8 cellular contexts compared by ENCODE assay signal in the genomic region with DNA sequence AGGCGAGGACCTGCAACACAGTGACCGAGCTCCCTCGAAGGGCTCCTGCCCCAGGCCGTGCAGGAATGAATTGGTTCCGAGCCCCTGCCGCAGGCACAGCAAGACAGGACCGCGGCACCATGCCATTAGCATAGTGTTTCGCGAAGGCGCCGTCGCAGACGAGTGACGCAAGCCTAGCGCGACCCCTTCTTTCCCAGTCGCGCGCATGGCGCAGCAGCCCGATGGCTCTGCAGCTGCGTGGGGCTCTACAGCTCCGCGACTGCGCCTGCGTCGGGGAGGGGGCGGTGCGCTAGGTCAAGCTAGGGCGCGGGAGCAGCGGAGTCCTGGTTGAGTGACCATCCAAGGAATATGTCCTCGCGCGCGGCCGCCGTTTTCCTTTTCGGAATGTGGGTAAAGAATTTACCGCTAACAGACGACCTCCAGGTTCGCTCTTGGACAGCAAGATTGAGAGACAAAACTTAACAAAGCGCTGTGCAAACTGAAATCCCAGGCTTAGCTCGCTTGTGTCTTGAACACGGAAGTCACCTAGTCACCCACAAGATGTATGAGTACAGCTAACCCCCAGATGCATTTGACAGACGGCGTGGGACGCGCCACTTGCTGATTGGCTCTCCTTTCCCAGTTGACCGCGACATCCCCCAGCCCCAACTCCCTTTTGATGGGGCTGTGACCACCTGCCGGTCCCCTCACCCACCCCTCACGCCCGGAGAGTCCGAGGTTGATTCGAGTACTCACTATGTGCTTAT. TPM values are rescaled to one million over a fixed set of nuclear protein-coding genes. Genes with fewer than 3 reads are reported as not detected.
DNase-seq lines count a peak whose midpoint lies in the region; ATAC-seq and TF ChIP-seq lines count a peak whose summit lies in the region.

Gene TRMT61B, minus strand, starts transcription at position 164 of the 746 bp plus-strand sequence. Its CDS starts 32 bp downstream, at position 132.

- 0% methylated on average over 55 to 57 of the region's 57 CpGs for WGBS in aorta, 2 donors

- peak within 1 kb of the TSS; percentile 84 for H3K9ac ChIP-seq in rectal smooth muscle tissue (ENCODE audit: low read length)

- no peaks in the 10 kb centered on the region for H3K9me3 ChIP-seq in aorta (ENCODE audit: control insufficient read depth, low read length)

- DNase-seq in NCI-H2081 treated with DMSO at 0.1 percent for 48 hours (lab: John Stamatoyannopoulos, UW) (peak; percentile 79), T1000 (lab: John Stamatoyannopoulos, UW) (peak; percentile 89), astrocyte of the cerebellum (ENCODE audit: low read depth) (peak; percentile 84), hepatic stellate cell (ENCODE audit: low spot score) (peak; percentile 96), aorta (peak; percentile 98 to 99)

- H3K4me3 ChIP-seq in astrocyte of the cerebellum (ENCODE audit: low read depth, low read length) (peak within 1 kb of the TSS; percentile 71), rectal smooth muscle tissue (ENCODE audit: low read length) (peak within 1 kb of the TSS; percentile 84), aorta (ENCODE audit: low read length in 2 of 2) (peak within 1 kb of the TSS; percentile 56 to 96)

- no peak for TF ChIP-seq CTCF in astrocyte of the cerebellum (IDR thresholded peaks at IDR 0.05; ENCODE audit: low read depth, low read length, missing control alignments)

- H3K27me3 ChIP-seq in rectal smooth muscle tissue (ENCODE audit: control insufficient read depth, insufficient read depth, low read length): no peaks in the 10 kb centered on the region
- no peaks in the 10 kb centered on the region for H3K27me3 ChIP-seq in aorta (ENCODE audit: control insufficient read depth in 1 of 2, insufficient read depth in 2 of 2, low read length in 1 of 2)

- H3K27ac ChIP-seq in rectal smooth muscle tissue (ENCODE audit: low read depth, low read length) (peak within 1 kb of the TSS; percentile 60), aorta (ENCODE audit: low read depth in 1 of 2, low read length in 2 of 2) (peak within 1 kb of the TSS; percentile 23 to 77)

- in situ Hi-C loops in astrocyte of the cerebellum (cut with HindIII; ENCODE audit: low sequenced_read_pairs): no loop called here

- intact Hi-C loops in aorta (cut with DNase I): no loop called here

- peaks cover 8% of the 10 kb centered on the region for H3K4me1 ChIP-seq in rectal smooth muscle tissue (ENCODE audit: control insufficient read depth, insufficient read depth, low read length)
- peaks cover 0 to 7% of the 10 kb centered on the region in 2 donors for H3K4me1 ChIP-seq in aorta (ENCODE audit: control insufficient read depth in 1 of 2, insufficient read depth in 2 of 2, low read length in 2 of 2)

- no peaks in the 10 kb centered on the region for H3K36me3 ChIP-seq in rectal smooth muscle tissue (ENCODE audit: control insufficient read depth, insufficient read depth, low read length)
- H3K36me3 ChIP-seq in aorta (ENCODE audit: control insufficient read depth in 1 of 2, insufficient read depth in 2 of 2, low read length in 1 of 2): no peaks in the 10 kb centered on the region

- peak; percentile 77 for ATAC-seq in GM18519 (IDR thresholded peaks at IDR 0.05; ENCODE audit: low FRiP score, unreplicated experiment)
- ATAC-seq in HG03045 (IDR thresholded peaks at IDR 0.05; ENCODE audit: unreplicated experiment): peak; percentile 97
- ATAC-seq in aorta (ENCODE audit: low FRiP score): peak; percentile 99

RNA-seq across cellular contexts. Expression of gene TRMT61B, which starts in this region (rescaled TPM):
- 10 to 100 TPM in 1 of 2 donors, 1 to 10 TPM in 1; 8.1 to 14.7 TPM for total RNA-seq in aorta
- 10 to 100 TPM; 14.1 to 15.9 TPM for polyA plus RNA-seq in aorta

Comparison
In these comparisons a context has a peak if more than half of its experiments do, and no peak if none do; other contexts are left out.
1. Peak in every context shown above with its lines: DNase-seq, ATAC-seq, H3K4me3 ChIP-seq and H3K27ac ChIP-seq.